1 cellular context compared by ENCODE assay signal in genomic region chr19:55353356-55353802, GRCh38.
TF ChIP-seq lines count a peak whose summit lies in the region.

No MANE protein-coding gene starts in this region.

TF ChIP-seq in K562, 482 proteins besides CTCF, POLR2A, EP300 and RAD21:
- TF ChIP-seq ZNF609 (CRISPR knock-in tag; IDR thresholded peaks at IDR 0.05; ENCODE audit: borderline replicate concordance) (no peak), ZNF124 (CRISPR knock-in tag; IDR thresholded peaks at IDR 0.05) (no peak), ZFX (CRISPR knock-in tag; IDR thresholded peaks at IDR 0.05) (0 out of 2 replicates have a peak, but pooled peaks have one; percentile 18), ZC3H11A (IDR thresholded peaks at IDR 0.05; ENCODE audit: low read depth, low read length) (no peak), KDM5B (IDR thresholded peaks at IDR 0.05; ENCODE audit: insufficient replicate concordance, low read depth, low read length) (peak; percentile 22), ASH1L (IDR thresholded peaks at IDR 0.05; ENCODE audit: borderline replicate concordance, low read depth, partially characterized antibody) (no peak), KDM1A (IDR thresholded peaks at IDR 0.05) (no peak)
